8 cellular contexts compared by ENCODE assay signal in genomic region chr6:156720739-156721714, GRCh38. TPM values are rescaled to one million over a fixed set of nuclear protein-coding genes. Genes with fewer than 3 reads are reported as not detected.
DNase-seq lines count a peak whose midpoint lies in the region; ATAC-seq and TF ChIP-seq lines count a peak whose summit lies in the region.

No MANE protein-coding gene starts in this region.

- TF ChIP-seq CTCF in dorsolateral prefrontal cortex (IDR thresholded peaks at IDR 0.05 in 54 of 56, conservative IDR thresholded peaks at IDR 0.05 in 2 of 56; ENCODE audit: low read depth in 1 of 56, partially characterized antibody in 56 of 56): no peak
- no peak for TF ChIP-seq CTCF in BE2C (IDR thresholded peaks at IDR 0.05; ENCODE audit: low read depth, low read length)

- no peaks in the 10 kb centered on the region for H3K9me3 ChIP-seq in ES-I3 (ENCODE audit: control insufficient read depth, insufficient read depth, low read length)
- H3K9me3 ChIP-seq in muscle layer of colon (ENCODE audit: low read length): no peaks in the 10 kb centered on the region
- H3K9me3 ChIP-seq in BE2C: no peaks in the 10 kb centered on the region

- peak; percentile 54 for ATAC-seq in GM21619 (IDR thresholded peaks at IDR 0.05; ENCODE audit: unreplicated experiment)

- H3K9ac ChIP-seq in ES-I3 (ENCODE audit: low read depth, low read length) (peak overlapping the region; percentile 18), muscle layer of colon (ENCODE audit: low read length) (peak overlapping the region; percentile 5)

- DNase-seq in LoVo (ENCODE audit: low spot score) (peak; percentile 22), dorsolateral prefrontal cortex (no peak), BE2C (no peak), D341Med (ENCODE audit: low spot score) (no peak)
- DNase-seq in central memory CD4-positive, alpha-beta T cell: no peak

- H3K36me3 ChIP-seq in ES-I3 (ENCODE audit: insufficient read depth, low read length) (no peaks in the 10 kb centered on the region), muscle layer of colon (ENCODE audit: insufficient read depth, low read length) (no peaks in the 10 kb centered on the region), BE2C (no peaks in the 10 kb centered on the region)

- H3K4me1 ChIP-seq in ES-I3 (ENCODE audit: insufficient read depth, low read length) (peaks cover 17% of the 10 kb centered on the region), muscle layer of colon (ENCODE audit: insufficient read depth, low read length) (peaks cover 20% of the 10 kb centered on the region), BE2C (peaks cover 2% of the 10 kb centered on the region; the same call in 1 of the 2 replicates)

- no peaks in the 10 kb centered on the region for H3K27me3 ChIP-seq in dorsolateral prefrontal cortex
- H3K27me3 ChIP-seq in muscle layer of colon (ENCODE audit: control insufficient read depth in 1 of 2, insufficient read depth in 2 of 2, low read length in 2 of 2): no peaks in the 10 kb centered on the region
- H3K27me3 ChIP-seq in BE2C: no peaks in the 10 kb centered on the region

- H3K4me3 ChIP-seq in dorsolateral prefrontal cortex (no peak overlapping the region), muscle layer of colon (ENCODE audit: low read depth in 1 of 2, low read length in 2 of 2) (no peak overlapping the region), BE2C (ENCODE audit: low read depth, low read length) (no peak overlapping the region)

- intact Hi-C loops in dorsolateral prefrontal cortex (cut with DNase I): no loop called here

- H3K27ac ChIP-seq in dorsolateral prefrontal cortex (peak overlapping the region in 54 of 59 donors; percentile 2 to 94 (median 81)), muscle layer of colon (ENCODE audit: low read depth, low read length) (peak overlapping the region; percentile 79)

RNA-seq across cellular contexts. Expression of gene ARID1B, which starts 56.2 kb away (rescaled TPM):
- total RNA-seq in dorsolateral prefrontal cortex: 100 to 1,000 TPM in 119 of 120 experiments, 10 to 100 TPM in 1; 96.8 to 200 (median 147) TPM
- polyA plus RNA-seq in BE2C (2012; ENCODE audit: insufficient read depth, insufficient read length, low read depth): 43.4 TPM
